In genomic region chr20:10433014-10433622, GRCh38 we compare ENCODE assay signal across 2 cellular contexts.
TF ChIP-seq lines count a peak whose summit lies in the region.

No MANE protein-coding gene starts in this region.

TF ChIP-seq in GM12878, 131 proteins besides CTCF, POLR2A, EP300 and RAD21:
- TF ChIP-seq NKRF (conservative IDR thresholded peaks at IDR 0.05) (0 out of 2 replicates have a peak, but pooled peaks have one; percentile 18), WRNIP1 (IDR thresholded peaks at IDR 0.05; ENCODE audit: borderline replicate concordance, low read depth, low read length) (no peak)

TF ChIP-seq in liver, 16 proteins besides CTCF, POLR2A, EP300 and RAD21 (continued from another document):
- TF ChIP-seq HNF4A (conservative IDR thresholded peaks at IDR 0.05) (no peak), YY1 (IDR thresholded peaks at IDR 0.05) (no peak), SP1 (IDR thresholded peaks at IDR 0.05) (no peak)
TF ChIP-seq in liver: peak in this region for 0.
